In the genomic region with DNA sequence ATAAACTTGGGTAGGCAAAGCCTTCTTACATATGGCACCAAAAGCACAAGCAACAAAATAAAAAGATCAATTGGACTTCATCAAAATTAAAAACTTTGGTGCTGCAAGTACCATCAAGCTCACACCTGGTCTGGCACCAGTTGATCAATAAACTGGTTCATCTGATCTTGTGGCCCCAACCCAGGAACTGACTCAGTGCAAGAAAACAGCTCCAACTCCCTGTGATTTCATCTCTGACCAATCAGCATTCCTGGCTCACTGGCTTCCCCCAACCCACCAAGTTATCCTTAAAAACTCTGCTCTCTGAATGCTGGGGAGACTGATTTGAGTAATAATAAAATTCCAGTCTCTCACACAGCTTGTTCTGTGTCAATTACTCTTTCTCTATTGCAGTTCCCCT, we compare ENCODE assay signal across 29 cellular contexts. TPM values are rescaled to one million over a fixed set of nuclear protein-coding genes. Genes with fewer than 3 reads are reported as not detected.
DNase-seq lines count a peak whose midpoint lies in the region; ATAC-seq, FAIRE-seq and TF ChIP-seq lines count a peak whose summit lies in the region.
"Had no signal": no experiment of that assay in that cellular context is flagged by ENCODE, and none has a peak within 500 bp of the region (broad histone marks: within the 10 kb centered on the region; RNA-seq: fewer than 3 reads in every experiment).

No MANE protein-coding gene starts in this region.

- BruUV-seq in IMR-90 (replicated peaks; lab: Mats Ljungman, UMichigan): no TSS peak

- TF ChIP-seq RAD21 in IMR-90 (IDR thresholded peaks at IDR 0.05; ENCODE audit: low read length): no peak

- TF ChIP-seq CTCF in IMR-90 (conservative IDR thresholded peaks at IDR 0.05; ENCODE audit: low read depth, low read length): no peak
- TF ChIP-seq CTCF in astrocyte (IDR thresholded peaks at IDR 0.05; ENCODE audit: insufficient read depth, low read depth, low read length): no peak
- no peak for TF ChIP-seq CTCF in keratinocyte (optimal IDR thresholded peaks at IDR 0.05 in 1 of 3, IDR thresholded peaks at IDR 0.05 in 1 of 3, conservative IDR thresholded peaks at IDR 0.05 in 1 of 3; ENCODE audit: extremely low read depth in 1 of 3, insufficient read depth in 2 of 3, low read length in 3 of 3)

- H3K9me1 ChIP-seq in IMR-90 (ENCODE audit: insufficient read depth, low read length) (peaks cover 17% of the 10 kb centered on the region), keratinocyte (ENCODE audit: control insufficient read depth, extremely low read depth, insufficient read depth, low read length) (no peaks in the 10 kb centered on the region)

- H4K5ac ChIP-seq in IMR-90 (ENCODE audit: low read depth, low read length): peak overlapping the region; percentile 62; the same call in 1 of the 2 replicates

- H3K9me3 ChIP-seq in IMR-90 (ENCODE audit: control insufficient read depth, insufficient read depth, low read length) (no peaks in the 10 kb centered on the region), astrocyte (ENCODE audit: insufficient read depth, low read depth, low read length) (no peaks in the 10 kb centered on the region), keratinocyte (ENCODE audit: control insufficient read depth, low read depth, low read length) (no peaks in the 10 kb centered on the region)
- H3K9me3 ChIP-seq: esophagus squamous epithelium, gastrocnemius medialis, left lung, testis had no signal

- H3K4me2 ChIP-seq in IMR-90 (ENCODE audit: low read depth, low read length) (peak overlapping the region; percentile 24; the same call in 1 of the 2 replicates), astrocyte (ENCODE audit: low read length) (peak overlapping the region; percentile 35), keratinocyte (ENCODE audit: control insufficient read depth, extremely low read depth, insufficient read depth, low read depth, low read length) (peak overlapping the region; percentile 46)
- H3K4me2 ChIP-seq: hepatocyte, KMS-11, PC-9 had no signal

- H3K4me3 Mint-ChIP-seq in astrocyte (ENCODE audit: unreplicated experiment): no peak overlapping the region
- H3K4me3 Mint-ChIP-seq: activated naive CD8-positive, alpha-beta T cell; T-cell had no signal

- H3K9ac ChIP-seq in IMR-90 (ENCODE audit: low read depth, low read length) (no peak overlapping the region), astrocyte (ENCODE audit: low read length) (no peak overlapping the region), keratinocyte (ENCODE audit: control insufficient read depth, extremely low read depth, insufficient read depth, low read length) (no peak overlapping the region)
- H3K9ac ChIP-seq: KMS-11 had no signal

- H3K79me2 ChIP-seq in astrocyte (ENCODE audit: insufficient read depth, low read length) (peaks cover 59% of the 10 kb centered on the region), keratinocyte (ENCODE audit: control insufficient read depth, insufficient read depth, low read length) (peaks cover 43% of the 10 kb centered on the region)

- peak overlapping the region in 1 of 2 experiments; percentile 62; a peak in 2 of 4 replicates for H4K8ac ChIP-seq in IMR-90 (ENCODE audit: low read depth in 2 of 2, low read length in 2 of 2)

- peak overlapping the region; percentile 65; the same call in 1 of the 2 replicates for H2BK20ac ChIP-seq in IMR-90 (ENCODE audit: low read depth, low read length)

- intact Hi-C loops in IMR-90 (cut with micrococcal nuclease): no loop called here

- H4K91ac ChIP-seq in IMR-90 (ENCODE audit: insufficient read depth, low read depth, low read length): peak overlapping the region; percentile 51; the same call in 1 of the 2 replicates

- H3K4me1 ChIP-seq in IMR-90 (ENCODE audit: control insufficient read depth, insufficient read depth, low read length): peaks cover 47% of the 10 kb centered on the region
- H3K4me1 ChIP-seq in astrocyte (ENCODE audit: insufficient read depth, low read length): peaks cover 56% of the 10 kb centered on the region
- H3K4me1 ChIP-seq in keratinocyte (ENCODE audit: control insufficient read depth, extremely low read depth, insufficient read depth, low read length): peaks cover 42% of the 10 kb centered on the region
- H3K4me1 ChIP-seq: testis had no signal

- H3K4ac ChIP-seq in IMR-90 (ENCODE audit: low read depth, low read length): peak overlapping the region; percentile 52

- H3K27me3 ChIP-seq in IMR-90 (ENCODE audit: control insufficient read depth, insufficient read depth, low read length) (no peaks in the 10 kb centered on the region), astrocyte (ENCODE audit: insufficient read depth, low read length) (no peaks in the 10 kb centered on the region), keratinocyte (ENCODE audit: control insufficient read depth, extremely low read depth, insufficient read depth, low read length) (no peaks in the 10 kb centered on the region)
- H3K27me3 ChIP-seq: esophagus squamous epithelium, gastrocnemius medialis, hepatocyte, left lung, testis had no signal

- H3K14ac ChIP-seq in IMR-90 (replicated peaks; ENCODE audit: low read depth, low read length): peak overlapping the region; percentile 12; the same call in 1 of the 2 replicates

- POLR2A ChIA-PET in IMR-90 (lab: Charles Lee; ENCODE audit: unreplicated experiment): no interaction called here

- ATAC-seq in IMR-90 (ENCODE audit: low read depth) (no peak), GM21717 (IDR thresholded peaks at IDR 0.05; ENCODE audit: unreplicated experiment) (no peak)
- ATAC-seq: gastrocnemius medialis; left lung; stimulated activated naive CD8-positive, alpha-beta T cell treated with anti-CD3 and anti-CD28 coated beads, Interleukin-15, Interleukin-2, amounts not matched to agents 100 U/mL and 50 U/mL, for 24 hours; T-cell had no signal

- FAIRE-seq in astrocyte (lab: Jason Lieb, UNC) (no peak), keratinocyte (lab: Jason Lieb, UNC) (peak; percentile 72)
- FAIRE-seq: D721Med, GM12891, urothelium cell line had no signal

- peaks cover 9% of the 10 kb centered on the region for H3K36me3 Mint-ChIP-seq in astrocyte (ENCODE audit: low read depth, unreplicated experiment)

- H3K9me3 Mint-ChIP-seq in astrocyte (ENCODE audit: unreplicated experiment): no peaks in the 10 kb centered on the region
- H3K9me3 Mint-ChIP-seq: T-cell had no signal

- H2BK15ac ChIP-seq in IMR-90 (ENCODE audit: low read depth, low read length): peak overlapping the region; percentile 27; the same call in 1 of the 3 replicates

- no peak overlapping the region for H2AK9ac ChIP-seq in IMR-90 (replicated peaks; ENCODE audit: low read depth, low read length, poor library complexity)

- no peaks in the 10 kb centered on the region for H3K27me3 Mint-ChIP-seq in astrocyte (ENCODE audit: low read depth, unreplicated experiment)
- H3K27me3 Mint-ChIP-seq: activated naive CD8-positive, alpha-beta T cell; T-cell had no signal

- DNase-seq in EH (ENCODE audit: low read depth) (peak; percentile 40), IMR-90 (peak; percentile 55), astrocyte (ENCODE audit: low read depth) (peak; percentile 51), keratinocyte (ENCODE audit: low read depth, low spot score) (no peak), SIG-M5 treated with dmso at 0.1 percent for 504 hours (lab: John Stamatoyannopoulos, UW; ENCODE audit: unreplicated experiment) (no peak), NCI-H146 treated with DMSO at 0.1 percent for 48 hours (lab: John Stamatoyannopoulos, UW; ENCODE audit: unreplicated experiment) (no peak), NCI-H2081 (lab: John Stamatoyannopoulos, UW) (no peak)
- DNase-seq: activated CD4-positive, alpha-beta T cell treated with anti-CD3 and anti-CD28 coated beads, Interleukin-2, amount 50 U/mL, for 48 hours; anterior cingulate cortex; cortex of kidney; esophagus squamous epithelium; gastrocnemius medialis; left lung; NCI-H187; NCI-H2171 treated with DMSO at 0.1 percent for 48 hours; NCI-H524 treated with DMSO at 0.1 percent for 48 hours; NK-92 treated with Interleukin-12 subunit alpha and Interleukin-12 subunit beta, amount 100 ng/mL, for 24 hours; PC-9; SIG-M5; stimulated activated naive CD8-positive, alpha-beta T cell treated with anti-CD3 and anti-CD28 coated beads, Interleukin-15, Interleukin-2, amounts not matched to agents 100 U/mL and 50 U/mL, for 24 hours; T-cell; testis had no signal

- H3K4me3 ChIP-seq in IMR-90 (ENCODE audit: insufficient read depth, low read depth, low read length) (no peak overlapping the region), astrocyte (ENCODE audit: insufficient read depth, low read depth, low read length) (no peak overlapping the region), keratinocyte (ENCODE audit: control insufficient read depth in 2 of 3, extremely low read depth in 1 of 3, insufficient read depth in 2 of 3, low read depth in 1 of 3, low read length in 3 of 3) (no peak overlapping the region)
- H3K4me3 ChIP-seq: esophagus squamous epithelium, gastrocnemius medialis, hepatocyte, left lung, PC-9, testis had no signal

- H3K27ac ChIP-seq in IMR-90 (ENCODE audit: insufficient read depth, low read length): peak overlapping the region; percentile 45
- H3K27ac ChIP-seq in astrocyte (ENCODE audit: low read depth, low read length): no peak overlapping the region
- H3K27ac ChIP-seq in keratinocyte (ENCODE audit: control insufficient read depth, insufficient read depth, low read length): no peak overlapping the region
- H3K27ac ChIP-seq: esophagus squamous epithelium, gastrocnemius medialis, hepatocyte, KMS-11, left lung, PC-9, testis had no signal

- H2BK120ac ChIP-seq in IMR-90 (ENCODE audit: low read depth, low read length): peak overlapping the region; percentile 50; the same call in 1 of the 2 replicates

- H3K36me3 ChIP-seq in IMR-90 (ENCODE audit: control insufficient read depth, insufficient read depth, low read length) (peaks cover 13% of the 10 kb centered on the region), astrocyte (ENCODE audit: insufficient read depth, low read length) (peaks cover 6% of the 10 kb centered on the region), keratinocyte (ENCODE audit: control insufficient read depth in 2 of 2, extremely low read depth in 1 of 2, insufficient read depth in 2 of 2, low read length in 2 of 2) (peaks cover 6 to 16% of the 10 kb centered on the region in 2 experiments)

- H2AK5ac ChIP-seq in IMR-90 (ENCODE audit: low read depth, low read length): peak overlapping the region; percentile 17; the same call in 1 of the 2 replicates

- H4K20me1 ChIP-seq in IMR-90 (ENCODE audit: insufficient read depth, low read length): no peaks in the 10 kb centered on the region
- H4K20me1 ChIP-seq in astrocyte (ENCODE audit: insufficient read depth, low read length): no peaks in the 10 kb centered on the region
- H4K20me1 ChIP-seq in keratinocyte (ENCODE audit: control insufficient read depth, extremely low read depth, insufficient read depth, low read length): no peaks in the 10 kb centered on the region

- H3K27ac Mint-ChIP-seq in astrocyte (ENCODE audit: unreplicated experiment): peak overlapping the region; percentile 41
- H3K27ac Mint-ChIP-seq: activated naive CD8-positive, alpha-beta T cell; T-cell had no signal

- peak overlapping the region; percentile 65 for H2BK5ac ChIP-seq in IMR-90 (ENCODE audit: low read depth, low read length, poor library complexity, severe bottlenecking)

- no peak for TF ChIP-seq POLR2A in IMR-90 (IDR thresholded peaks at IDR 0.05; ENCODE audit: low read depth, low read length)

- dilution Hi-C loops in IMR-90 (cut with HindIII; ENCODE audit: low sequenced_read_pairs, unreplicated experiment) (no loop called here), keratinocyte (cut with MboI; ENCODE audit: extremely low pct_ligation_motif_present, low sequenced_read_pairs) (no loop called here)

- H3K4me1 Mint-ChIP-seq in astrocyte (ENCODE audit: low read depth, unreplicated experiment): peaks cover 66% of the 10 kb centered on the region

- CTCF ChIA-PET in IMR-90 (lab: Yijun Ruan, JAX): interaction anchor here (0.6 kb wide), 1 partner anchor 143 kb away, joined by 3 read pairs; no protein-coding TSS in a partner anchor

- in situ Hi-C loops in IMR-90 (cut with MboI; ENCODE audit: low sequenced_read_pairs): no loop called here

- H3K56ac ChIP-seq in IMR-90 (ENCODE audit: extremely low read depth, insufficient read depth, low read length): no peak overlapping the region

- H3K23ac ChIP-seq in IMR-90 (ENCODE audit: low read depth, low read length): no peak overlapping the region

- peaks cover 15 to 66% of the 10 kb centered on the region in 2 experiments for H3K79me1 ChIP-seq in IMR-90 (ENCODE audit: low read depth in 1 of 2, low read length in 2 of 2)

- peak overlapping the region; percentile 76 for H3K18ac ChIP-seq in IMR-90 (ENCODE audit: low read depth, low read length)

- H2AFZ ChIP-seq in IMR-90 (replicated peaks; ENCODE audit: low read length, poor library complexity) (no peak overlapping the region), astrocyte (ENCODE audit: low read depth, low read length) (no peak overlapping the region), keratinocyte (ENCODE audit: control insufficient read depth, low read length) (no peak overlapping the region)
- H2AFZ ChIP-seq: hepatocyte, PC-9 had no signal

RNA-seq across cellular contexts. Expression of gene EPG5, which starts 8.4 kb away (rescaled TPM):
- total RNA-seq in IMR-90 (2012; rRNA removed) (104 and 114 TPM in 2 replicates), astrocyte (24.0 and 29.0 TPM in 2 replicates)
- polyA plus RNA-seq in IMR-90 (2012; rRNA removed) (35.1 and 37.3 TPM in 2 replicates), keratinocyte (17.8 to 18.8 TPM (median 17.8 TPM) in 3 replicates)
- 15.1 and 15.2 TPM in 2 replicates for polyA plus RNA-seq in IMR-90 (2012; cell fraction: cytosol; rRNA removed)
- 48.7 and 107 TPM in 2 replicates for polyA plus RNA-seq in IMR-90 (2012; cell fraction: nucleus; rRNA removed; ENCODE audit: low replicate concordance)
- polyA plus RNA-seq in keratinocyte (2011; ENCODE audit: low read depth): 13.3 TPM
- polyA plus RNA-seq in keratinocyte (2011; cell fraction: cytosol; rRNA removed): 8.6 and 12.9 TPM in 2 replicates
- polyA plus RNA-seq in keratinocyte (2011; cell fraction: nucleus; rRNA removed): 50.6 and 53.8 TPM in 2 replicates
- 10.7 and 15.5 TPM in 2 replicates for polyA plus RNA-seq in keratinocyte (2012; ENCODE audit: low replicate concordance)
- 41.5 to 102 TPM (median 98.6 TPM) in 3 replicates for polyA minus RNA-seq in keratinocyte
- 27.0 TPM for polyA minus RNA-seq in keratinocyte (2011; cell fraction: cytosol; rRNA and poly(A)+ RNA removed)
- polyA minus RNA-seq in keratinocyte (2011; cell fraction: nucleus; rRNA and poly(A)+ RNA removed): 97.6 and 202 TPM in 2 replicates

Comparison
In these comparisons a context has a peak if more than half of its experiments do, and no peak if none do; other contexts are left out.
1. DNase-seq: peak in EH (single experiment), IMR-90 (single experiment) and astrocyte (single experiment); none in keratinocyte (single experiment), SIG-M5 treated with dmso at 0.1 percent for 504 hours (single experiment), NCI-H146 treated with DMSO at 0.1 percent for 48 hours (single experiment) and NCI-H2081 (0 of 2).
2. Peak in every context shown above with its lines, with median percentiles within 50 percentile points of each other: H3K4me2 ChIP-seq.